ENCODE assay signal across 1 cellular context in the genomic region with DNA sequence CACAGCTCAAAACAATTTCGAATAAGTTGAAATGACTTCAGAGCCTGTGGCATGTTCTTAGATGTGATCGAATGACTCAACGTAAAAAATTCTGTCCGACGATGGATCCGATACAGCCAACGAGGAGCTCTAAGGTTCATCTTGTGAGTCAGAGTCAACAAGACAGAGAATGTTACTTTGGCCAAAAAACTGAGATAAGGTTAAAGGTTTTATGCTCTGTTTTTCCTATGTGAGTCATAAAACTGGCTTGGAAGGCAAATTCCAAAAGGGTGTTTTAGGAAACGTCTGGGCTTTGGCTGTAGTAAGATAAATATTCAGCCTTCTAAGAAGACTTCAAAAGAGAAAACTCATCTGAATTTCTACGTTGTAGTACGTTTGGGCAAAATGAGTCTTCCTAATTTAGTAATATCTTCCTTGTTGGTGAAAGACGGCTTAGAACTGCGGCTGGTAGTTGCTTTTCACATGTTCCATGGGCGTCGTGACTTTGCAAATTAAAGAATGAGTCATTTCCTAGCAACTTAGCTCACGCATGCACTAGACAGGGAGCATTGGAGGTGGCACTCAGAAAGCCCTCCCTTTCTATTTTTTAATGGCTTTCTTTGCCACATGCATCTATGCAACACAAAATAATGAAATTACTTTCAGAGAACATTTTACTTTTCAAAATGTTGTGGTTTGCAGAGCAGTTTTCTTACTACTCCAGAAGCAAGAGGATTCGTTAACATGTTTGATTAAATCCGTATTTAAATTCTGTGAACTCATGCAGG.
A peak's percentile ranks its signal among the peaks of the same experiment; 100 is the strongest.
TF ChIP-seq lines count a peak whose summit lies in the region.

No MANE protein-coding gene starts in this region.

TF ChIP-seq in K562, 482 proteins besides CTCF, POLR2A, EP300 and RAD21 (continued from another document):
- TF ChIP-seq, protein P1, sequence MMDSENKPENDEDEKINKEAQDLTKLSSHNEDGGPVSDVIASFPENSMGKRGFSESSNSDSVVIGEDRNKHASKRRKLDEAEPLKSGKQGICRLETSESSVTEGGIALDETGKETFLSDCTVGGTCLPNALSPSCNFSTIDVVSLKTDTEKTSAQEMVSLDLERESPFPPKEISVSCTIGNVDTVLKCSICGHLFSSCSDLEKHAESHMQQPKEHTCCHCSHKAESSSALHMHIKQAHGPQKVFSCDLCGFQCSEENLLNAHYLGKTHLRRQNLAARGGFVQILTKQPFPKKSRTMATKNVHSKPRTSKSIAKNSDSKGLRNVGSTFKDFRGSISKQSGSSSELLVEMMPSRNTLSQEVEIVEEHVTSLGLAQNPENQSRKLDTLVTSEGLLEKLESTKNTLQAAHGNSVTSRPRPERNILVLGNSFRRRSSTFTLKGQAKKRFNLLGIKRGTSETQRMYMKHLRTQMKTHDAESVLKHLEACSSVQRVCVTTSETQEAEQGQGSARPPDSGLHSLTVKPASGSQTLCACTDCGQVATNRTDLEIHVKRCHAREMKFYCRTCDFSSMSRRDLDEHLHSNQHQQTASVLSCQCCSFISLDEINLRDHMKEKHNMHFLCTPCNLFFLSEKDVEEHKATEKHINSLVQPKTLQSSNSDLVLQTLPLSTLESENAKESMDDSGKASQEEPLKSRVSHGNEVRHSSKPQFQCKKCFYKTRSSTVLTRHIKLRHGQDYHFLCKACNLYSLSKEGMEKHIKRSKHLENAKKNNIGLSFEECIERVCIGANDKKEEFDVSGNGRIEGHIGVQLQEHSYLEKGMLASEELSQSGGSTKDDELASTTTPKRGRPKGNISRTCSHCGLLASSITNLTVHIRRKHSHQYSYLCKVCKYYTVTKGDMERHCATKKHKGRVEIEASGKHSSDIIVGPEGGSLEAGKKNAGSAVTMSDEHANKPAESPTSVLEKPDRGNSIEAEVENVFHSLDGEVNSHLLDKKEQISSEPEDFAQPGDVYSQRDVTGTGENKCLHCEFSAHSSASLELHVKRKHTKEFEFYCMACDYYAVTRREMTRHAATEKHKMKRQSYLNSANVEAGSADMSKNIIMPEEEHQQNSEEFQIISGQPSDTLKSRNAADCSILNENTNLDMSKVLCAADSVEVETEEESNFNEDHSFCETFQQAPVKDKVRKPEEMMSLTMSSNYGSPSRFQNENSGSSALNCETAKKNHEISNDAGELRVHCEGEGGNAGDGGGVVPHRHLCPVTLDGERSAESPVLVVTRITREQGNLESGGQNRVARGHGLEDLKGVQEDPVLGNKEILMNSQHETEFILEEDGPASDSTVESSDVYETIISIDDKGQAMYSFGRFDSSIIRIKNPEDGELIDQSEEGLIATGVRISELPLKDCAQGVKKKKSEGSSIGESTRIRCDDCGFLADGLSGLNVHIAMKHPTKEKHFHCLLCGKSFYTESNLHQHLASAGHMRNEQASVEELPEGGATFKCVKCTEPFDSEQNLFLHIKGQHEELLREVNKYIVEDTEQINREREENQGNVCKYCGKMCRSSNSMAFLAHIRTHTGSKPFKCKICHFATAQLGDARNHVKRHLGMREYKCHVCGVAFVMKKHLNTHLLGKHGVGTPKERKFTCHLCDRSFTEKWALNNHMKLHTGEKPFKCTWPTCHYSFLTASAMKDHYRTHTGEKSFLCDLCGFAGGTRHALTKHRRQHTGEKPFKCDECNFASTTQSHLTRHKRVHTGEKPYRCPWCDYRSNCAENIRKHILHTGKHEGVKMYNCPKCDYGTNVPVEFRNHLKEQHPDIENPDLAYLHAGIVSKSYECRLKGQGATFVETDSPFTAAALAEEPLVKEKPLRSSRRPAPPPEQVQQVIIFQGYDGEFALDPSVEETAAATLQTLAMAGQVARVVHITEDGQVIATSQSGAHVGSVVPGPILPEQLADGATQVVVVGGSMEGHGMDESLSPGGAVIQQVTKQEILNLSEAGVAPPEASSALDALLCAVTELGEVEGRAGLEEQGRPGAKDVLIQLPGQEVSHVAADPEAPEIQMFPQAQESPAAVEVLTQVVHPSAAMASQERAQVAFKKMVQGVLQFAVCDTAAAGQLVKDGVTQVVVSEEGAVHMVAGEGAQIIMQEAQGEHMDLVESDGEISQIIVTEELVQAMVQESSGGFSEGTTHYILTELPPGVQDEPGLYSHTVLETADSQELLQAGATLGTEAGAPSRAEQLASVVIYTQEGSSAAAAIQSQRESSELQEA (IDR thresholded peaks at IDR 0.05; ENCODE audit: low read depth): no peak
- TF ChIP-seq ZC3H11A (IDR thresholded peaks at IDR 0.05; ENCODE audit: low read depth, low read length): no peak
- peak; percentile 41; the same call in 1 of the 2 replicates for TF ChIP-seq NCOR1 (IDR thresholded peaks at IDR 0.05)
- TF ChIP-seq SIN3A (IDR thresholded peaks at IDR 0.05; ENCODE audit: borderline replicate concordance in 2 of 2, control insufficient read depth in 1 of 2, low read depth in 2 of 2, low read length in 2 of 2): no peak
- peak; percentile 87 to 88 for TF ChIP-seq NRF1 (conservative IDR thresholded peaks at IDR 0.05 in 1 of 2, IDR thresholded peaks at IDR 0.05 in 1 of 2)
- TF ChIP-seq SP1 (CRISPR knock-in tag; IDR thresholded peaks at IDR 0.05): no peak; the same call in 1 of the 2 replicates
- TF ChIP-seq, protein P2, sequence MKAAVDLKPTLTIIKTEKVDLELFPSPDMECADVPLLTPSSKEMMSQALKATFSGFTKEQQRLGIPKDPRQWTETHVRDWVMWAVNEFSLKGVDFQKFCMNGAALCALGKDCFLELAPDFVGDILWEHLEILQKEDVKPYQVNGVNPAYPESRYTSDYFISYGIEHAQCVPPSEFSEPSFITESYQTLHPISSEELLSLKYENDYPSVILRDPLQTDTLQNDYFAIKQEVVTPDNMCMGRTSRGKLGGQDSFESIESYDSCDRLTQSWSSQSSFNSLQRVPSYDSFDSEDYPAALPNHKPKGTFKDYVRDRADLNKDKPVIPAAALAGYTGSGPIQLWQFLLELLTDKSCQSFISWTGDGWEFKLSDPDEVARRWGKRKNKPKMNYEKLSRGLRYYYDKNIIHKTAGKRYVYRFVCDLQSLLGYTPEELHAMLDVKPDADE (conservative IDR thresholded peaks at IDR 0.05; ENCODE audit: control insufficient read depth, low read depth, low read length): no peak
- peak; percentile 89 for TF ChIP-seq MYC (IDR thresholded peaks at IDR 0.05; ENCODE audit: low read depth, low read length)
- no peak for TF ChIP-seq MYC (CRISPR knock-in tag; IDR thresholded peaks at IDR 0.05; ENCODE audit: borderline replicate concordance, low read depth)
- TF ChIP-seq POLR2AphosphoS2 (IDR thresholded peaks at IDR 0.05; ENCODE audit: low read length): no peak
- TF ChIP-seq, protein P3, sequence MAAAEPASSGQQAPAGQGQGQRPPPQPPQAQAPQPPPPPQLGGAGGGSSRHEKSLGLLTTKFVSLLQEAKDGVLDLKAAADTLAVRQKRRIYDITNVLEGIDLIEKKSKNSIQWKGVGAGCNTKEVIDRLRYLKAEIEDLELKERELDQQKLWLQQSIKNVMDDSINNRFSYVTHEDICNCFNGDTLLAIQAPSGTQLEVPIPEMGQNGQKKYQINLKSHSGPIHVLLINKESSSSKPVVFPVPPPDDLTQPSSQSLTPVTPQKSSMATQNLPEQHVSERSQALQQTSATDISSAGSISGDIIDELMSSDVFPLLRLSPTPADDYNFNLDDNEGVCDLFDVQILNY (CRISPR knock-in tag; IDR thresholded peaks at IDR 0.05): no peak
- TF ChIP-seq ZNF507 (tag; conservative IDR thresholded peaks at IDR 0.05): no peak
- TF ChIP-seq NEUROD1 (IDR thresholded peaks at IDR 0.05; ENCODE audit: borderline replicate concordance, low read depth, low read length, partially characterized antibody): peak; percentile 28
- no peak for TF ChIP-seq ZKSCAN3 (CRISPR knock-in tag; IDR thresholded peaks at IDR 0.05)
- TF ChIP-seq MEIS2 (IDR thresholded peaks at IDR 0.05; ENCODE audit: partially characterized antibody): peak; percentile 81
- peak; percentile 10; the same call in 1 of the 2 replicates for TF ChIP-seq ZNF551 (CRISPR knock-in tag; IDR thresholded peaks at IDR 0.05)
- TF ChIP-seq MCM7 (IDR thresholded peaks at IDR 0.05): no peak
- TF ChIP-seq FOXA3 (CRISPR knock-in tag; conservative IDR thresholded peaks at IDR 0.05 in 1 of 2, IDR thresholded peaks at IDR 0.05 in 1 of 2): peak; percentile 93 to 98
